1 cellular context compared by ENCODE assay signal in genomic region chr20:23178806-23179205, GRCh38.
TF ChIP-seq lines count a peak whose summit lies in the region.

No MANE protein-coding gene starts in this region.

TF ChIP-seq in K562, 482 proteins besides CTCF, POLR2A, EP300 and RAD21 (continued from another document and continues in another):
- TF ChIP-seq CEBPZ (IDR thresholded peaks at IDR 0.05; ENCODE audit: borderline replicate concordance, low read depth, low read length), result no peak
- TF ChIP-seq JUND (IDR thresholded peaks at IDR 0.05; ENCODE audit: borderline replicate concordance, low read depth, low read length), result peak; percentile 55; the same call in 1 of the 2 replicates
- peak; percentile 42; the same call in 1 of the 3 replicates for TF ChIP-seq JUND (tag; IDR thresholded peaks at IDR 0.05; ENCODE audit: borderline replicate concordance, low read depth, low read length)
- no peak for TF ChIP-seq POU5F1 (IDR thresholded peaks at IDR 0.05; ENCODE audit: borderline replicate concordance, low read depth, low read length, partially characterized antibody)
- no peak for TF ChIP-seq ZNF644 (tag; IDR thresholded peaks at IDR 0.05; ENCODE audit: low read depth)
- no peak for TF ChIP-seq SREBF1 (IDR thresholded peaks at IDR 0.05; ENCODE audit: borderline replicate concordance, low read depth, low read length)
- peak; percentile 72 for TF ChIP-seq ZNF592 (IDR thresholded peaks at IDR 0.05)
- TF ChIP-seq HMG20B (CRISPR knock-in tag; IDR thresholded peaks at IDR 0.05), result no peak
- TF ChIP-seq ZKSCAN1 (IDR thresholded peaks at IDR 0.05; ENCODE audit: low read depth, low read length), result no peak
- no peak for TF ChIP-seq ZNF274 (IDR thresholded peaks at IDR 0.05; ENCODE audit: borderline replicate concordance, low read depth, low read length)
- TF ChIP-seq, protein P1, sequence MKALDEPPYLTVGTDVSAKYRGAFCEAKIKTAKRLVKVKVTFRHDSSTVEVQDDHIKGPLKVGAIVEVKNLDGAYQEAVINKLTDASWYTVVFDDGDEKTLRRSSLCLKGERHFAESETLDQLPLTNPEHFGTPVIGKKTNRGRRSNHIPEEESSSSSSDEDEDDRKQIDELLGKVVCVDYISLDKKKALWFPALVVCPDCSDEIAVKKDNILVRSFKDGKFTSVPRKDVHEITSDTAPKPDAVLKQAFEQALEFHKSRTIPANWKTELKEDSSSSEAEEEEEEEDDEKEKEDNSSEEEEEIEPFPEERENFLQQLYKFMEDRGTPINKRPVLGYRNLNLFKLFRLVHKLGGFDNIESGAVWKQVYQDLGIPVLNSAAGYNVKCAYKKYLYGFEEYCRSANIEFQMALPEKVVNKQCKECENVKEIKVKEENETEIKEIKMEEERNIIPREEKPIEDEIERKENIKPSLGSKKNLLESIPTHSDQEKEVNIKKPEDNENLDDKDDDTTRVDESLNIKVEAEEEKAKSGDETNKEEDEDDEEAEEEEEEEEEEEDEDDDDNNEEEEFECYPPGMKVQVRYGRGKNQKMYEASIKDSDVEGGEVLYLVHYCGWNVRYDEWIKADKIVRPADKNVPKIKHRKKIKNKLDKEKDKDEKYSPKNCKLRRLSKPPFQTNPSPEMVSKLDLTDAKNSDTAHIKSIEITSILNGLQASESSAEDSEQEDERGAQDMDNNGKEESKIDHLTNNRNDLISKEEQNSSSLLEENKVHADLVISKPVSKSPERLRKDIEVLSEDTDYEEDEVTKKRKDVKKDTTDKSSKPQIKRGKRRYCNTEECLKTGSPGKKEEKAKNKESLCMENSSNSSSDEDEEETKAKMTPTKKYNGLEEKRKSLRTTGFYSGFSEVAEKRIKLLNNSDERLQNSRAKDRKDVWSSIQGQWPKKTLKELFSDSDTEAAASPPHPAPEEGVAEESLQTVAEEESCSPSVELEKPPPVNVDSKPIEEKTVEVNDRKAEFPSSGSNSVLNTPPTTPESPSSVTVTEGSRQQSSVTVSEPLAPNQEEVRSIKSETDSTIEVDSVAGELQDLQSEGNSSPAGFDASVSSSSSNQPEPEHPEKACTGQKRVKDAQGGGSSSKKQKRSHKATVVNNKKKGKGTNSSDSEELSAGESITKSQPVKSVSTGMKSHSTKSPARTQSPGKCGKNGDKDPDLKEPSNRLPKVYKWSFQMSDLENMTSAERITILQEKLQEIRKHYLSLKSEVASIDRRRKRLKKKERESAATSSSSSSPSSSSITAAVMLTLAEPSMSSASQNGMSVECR (CRISPR knock-in tag; IDR thresholded peaks at IDR 0.05), result no peak
- no peak for TF ChIP-seq GTF2A2 (tag; IDR thresholded peaks at IDR 0.05)
- TF ChIP-seq ZNF121 (CRISPR knock-in tag; conservative IDR thresholded peaks at IDR 0.05), result no peak
- TF ChIP-seq ZNF165 (CRISPR knock-in tag; IDR thresholded peaks at IDR 0.05; ENCODE audit: borderline replicate concordance), result no peak
- TF ChIP-seq PKNOX1 (IDR thresholded peaks at IDR 0.05), result peak; percentile 61
- TF ChIP-seq MTA3 (IDR thresholded peaks at IDR 0.05; ENCODE audit: borderline replicate concordance), result peak; percentile 87
- no peak for TF ChIP-seq HDAC6 (IDR thresholded peaks at IDR 0.05; ENCODE audit: low read depth, low read length)
- TF ChIP-seq SMAD4 (CRISPR knock-in tag; conservative IDR thresholded peaks at IDR 0.05), result peak; percentile 77
- no peak for TF ChIP-seq NEUROD1 (IDR thresholded peaks at IDR 0.05; ENCODE audit: borderline replicate concordance, low read depth, low read length, partially characterized antibody)
- no peak for TF ChIP-seq ZNF609 (CRISPR knock-in tag; IDR thresholded peaks at IDR 0.05; ENCODE audit: borderline replicate concordance)
- TF ChIP-seq ZNF76 (CRISPR knock-in tag; IDR thresholded peaks at IDR 0.05; ENCODE audit: borderline replicate concordance), result no peak
- TF ChIP-seq KDM5B (IDR thresholded peaks at IDR 0.05; ENCODE audit: insufficient replicate concordance, low read depth, low read length), result no peak
- TF ChIP-seq, protein P2, sequence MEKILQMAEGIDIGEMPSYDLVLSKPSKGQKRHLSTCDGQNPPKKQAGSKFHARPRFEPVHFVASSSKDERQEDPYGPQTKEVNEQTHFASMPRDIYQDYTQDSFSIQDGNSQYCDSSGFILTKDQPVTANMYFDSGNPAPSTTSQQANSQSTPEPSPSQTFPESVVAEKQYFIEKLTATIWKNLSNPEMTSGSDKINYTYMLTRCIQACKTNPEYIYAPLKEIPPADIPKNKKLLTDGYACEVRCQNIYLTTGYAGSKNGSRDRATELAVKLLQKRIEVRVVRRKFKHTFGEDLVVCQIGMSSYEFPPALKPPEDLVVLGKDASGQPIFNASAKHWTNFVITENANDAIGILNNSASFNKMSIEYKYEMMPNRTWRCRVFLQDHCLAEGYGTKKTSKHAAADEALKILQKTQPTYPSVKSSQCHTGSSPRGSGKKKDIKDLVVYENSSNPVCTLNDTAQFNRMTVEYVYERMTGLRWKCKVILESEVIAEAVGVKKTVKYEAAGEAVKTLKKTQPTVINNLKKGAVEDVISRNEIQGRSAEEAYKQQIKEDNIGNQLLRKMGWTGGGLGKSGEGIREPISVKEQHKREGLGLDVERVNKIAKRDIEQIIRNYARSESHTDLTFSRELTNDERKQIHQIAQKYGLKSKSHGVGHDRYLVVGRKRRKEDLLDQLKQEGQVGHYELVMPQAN (IDR thresholded peaks at IDR 0.05; ENCODE audit: borderline replicate concordance), result no peak
- TF ChIP-seq CBFA2T3 (IDR thresholded peaks at IDR 0.05), result peak; percentile 28; the same call in 1 of the 2 replicates
- peak; percentile 31 to 33; a peak in 1 of 4 replicates for TF ChIP-seq KDM1A (IDR thresholded peaks at IDR 0.05)
- peak; percentile 55 for TF ChIP-seq SMARCA4 (IDR thresholded peaks at IDR 0.05)
- TF ChIP-seq ARNT (IDR thresholded peaks at IDR 0.05), result no peak
- no peak for TF ChIP-seq HOXB6 (CRISPR knock-in tag; IDR thresholded peaks at IDR 0.05; ENCODE audit: borderline replicate concordance)
- TF ChIP-seq SETDB1 (IDR thresholded peaks at IDR 0.05; ENCODE audit: low read length), result no peak
- TF ChIP-seq DMBX1 (CRISPR knock-in tag; IDR thresholded peaks at IDR 0.05; ENCODE audit: borderline replicate concordance), result peak; percentile 41; the same call in 1 of the 2 replicates
- 0 out of 2 replicates have a peak, but pooled peaks have one; percentile 28 for TF ChIP-seq MYC (IDR thresholded peaks at IDR 0.05; ENCODE audit: low read depth, low read length)
- no peak for TF ChIP-seq MYC (CRISPR knock-in tag; IDR thresholded peaks at IDR 0.05; ENCODE audit: borderline replicate concordance, low read depth)
- TF ChIP-seq, protein P3, sequence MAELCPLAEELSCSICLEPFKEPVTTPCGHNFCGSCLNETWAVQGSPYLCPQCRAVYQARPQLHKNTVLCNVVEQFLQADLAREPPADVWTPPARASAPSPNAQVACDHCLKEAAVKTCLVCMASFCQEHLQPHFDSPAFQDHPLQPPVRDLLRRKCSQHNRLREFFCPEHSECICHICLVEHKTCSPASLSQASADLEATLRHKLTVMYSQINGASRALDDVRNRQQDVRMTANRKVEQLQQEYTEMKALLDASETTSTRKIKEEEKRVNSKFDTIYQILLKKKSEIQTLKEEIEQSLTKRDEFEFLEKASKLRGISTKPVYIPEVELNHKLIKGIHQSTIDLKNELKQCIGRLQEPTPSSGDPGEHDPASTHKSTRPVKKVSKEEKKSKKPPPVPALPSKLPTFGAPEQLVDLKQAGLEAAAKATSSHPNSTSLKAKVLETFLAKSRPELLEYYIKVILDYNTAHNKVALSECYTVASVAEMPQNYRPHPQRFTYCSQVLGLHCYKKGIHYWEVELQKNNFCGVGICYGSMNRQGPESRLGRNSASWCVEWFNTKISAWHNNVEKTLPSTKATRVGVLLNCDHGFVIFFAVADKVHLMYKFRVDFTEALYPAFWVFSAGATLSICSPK (IDR thresholded peaks at IDR 0.05; ENCODE audit: borderline replicate concordance), result no peak
- TF ChIP-seq ZNF212 (CRISPR knock-in tag; IDR thresholded peaks at IDR 0.05), result no peak
- TF ChIP-seq PHF21A (IDR thresholded peaks at IDR 0.05; ENCODE audit: borderline replicate concordance, low read depth), result no peak
- peak; percentile 24; the same call in 1 of the 2 replicates for TF ChIP-seq TCF3 (CRISPR knock-in tag; IDR thresholded peaks at IDR 0.05)
- no peak for TF ChIP-seq KLF13 (tag; IDR thresholded peaks at IDR 0.05; ENCODE audit: borderline replicate concordance, low read depth)
- no peak for TF ChIP-seq NCOA1 (IDR thresholded peaks at IDR 0.05; ENCODE audit: low read depth)
